ENCODE assay signal across 1 cellular context in genomic region chr1:28235746-28236655, GRCh38.
TF ChIP-seq lines count a peak whose summit lies in the region.

ATP5IF1 (plus strand) TSS chr1:28236124; CDS start chr1:28236184, 60 bp downstream.

TF ChIP-seq in HepG2, 621 proteins besides CTCF, POLR2A, EP300 and RAD21 (continued from another document and continues in another):
- TF ChIP-seq AKNA (CRISPR knock-in tag; IDR thresholded peaks at IDR 0.05; ENCODE audit: borderline replicate concordance): no peak
- TF ChIP-seq ZNF253 (CRISPR knock-in tag; IDR thresholded peaks at IDR 0.05; ENCODE audit: borderline replicate concordance): no peak; the same call in 1 of the 2 replicates
- peak; percentile 81; the same call in 1 of the 2 replicates for TF ChIP-seq KLF6 (CRISPR knock-in tag; IDR thresholded peaks at IDR 0.05)
- TF ChIP-seq, protein P1, sequence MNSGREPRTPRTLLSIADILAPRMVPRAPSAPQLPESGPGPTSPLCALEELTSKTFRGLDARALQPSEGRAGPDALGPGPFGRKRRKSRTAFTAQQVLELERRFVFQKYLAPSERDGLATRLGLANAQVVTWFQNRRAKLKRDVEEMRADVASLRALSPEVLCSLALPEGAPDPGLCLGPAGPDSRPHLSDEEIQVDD (CRISPR knock-in tag; IDR thresholded peaks at IDR 0.05; ENCODE audit: borderline replicate concordance): peak; percentile 90
- peak; percentile 80; the same call in 1 of the 2 replicates for TF ChIP-seq ZNF766 (CRISPR knock-in tag; IDR thresholded peaks at IDR 0.05; ENCODE audit: borderline replicate concordance)
- peak; percentile 85 for TF ChIP-seq CREB3 (CRISPR knock-in tag; IDR thresholded peaks at IDR 0.05)
- TF ChIP-seq, protein P2, sequence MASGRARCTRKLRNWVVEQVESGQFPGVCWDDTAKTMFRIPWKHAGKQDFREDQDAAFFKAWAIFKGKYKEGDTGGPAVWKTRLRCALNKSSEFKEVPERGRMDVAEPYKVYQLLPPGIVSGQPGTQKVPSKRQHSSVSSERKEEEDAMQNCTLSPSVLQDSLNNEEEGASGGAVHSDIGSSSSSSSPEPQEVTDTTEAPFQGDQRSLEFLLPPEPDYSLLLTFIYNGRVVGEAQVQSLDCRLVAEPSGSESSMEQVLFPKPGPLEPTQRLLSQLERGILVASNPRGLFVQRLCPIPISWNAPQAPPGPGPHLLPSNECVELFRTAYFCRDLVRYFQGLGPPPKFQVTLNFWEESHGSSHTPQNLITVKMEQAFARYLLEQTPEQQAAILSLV (CRISPR knock-in tag; IDR thresholded peaks at IDR 0.05; ENCODE audit: borderline replicate concordance): no peak
- TF ChIP-seq, protein P3, sequence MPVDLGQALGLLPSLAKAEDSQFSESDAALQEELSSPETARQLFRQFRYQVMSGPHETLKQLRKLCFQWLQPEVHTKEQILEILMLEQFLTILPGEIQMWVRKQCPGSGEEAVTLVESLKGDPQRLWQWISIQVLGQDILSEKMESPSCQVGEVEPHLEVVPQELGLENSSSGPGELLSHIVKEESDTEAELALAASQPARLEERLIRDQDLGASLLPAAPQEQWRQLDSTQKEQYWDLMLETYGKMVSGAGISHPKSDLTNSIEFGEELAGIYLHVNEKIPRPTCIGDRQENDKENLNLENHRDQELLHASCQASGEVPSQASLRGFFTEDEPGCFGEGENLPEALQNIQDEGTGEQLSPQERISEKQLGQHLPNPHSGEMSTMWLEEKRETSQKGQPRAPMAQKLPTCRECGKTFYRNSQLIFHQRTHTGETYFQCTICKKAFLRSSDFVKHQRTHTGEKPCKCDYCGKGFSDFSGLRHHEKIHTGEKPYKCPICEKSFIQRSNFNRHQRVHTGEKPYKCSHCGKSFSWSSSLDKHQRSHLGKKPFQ (CRISPR knock-in tag; IDR thresholded peaks at IDR 0.05; ENCODE audit: insufficient replicate concordance): no peak
- TF ChIP-seq ZFP41 (CRISPR knock-in tag; IDR thresholded peaks at IDR 0.05; ENCODE audit: borderline replicate concordance): peak; percentile 72; the same call in 1 of the 2 replicates
- no peak for TF ChIP-seq PLSCR1 (CRISPR knock-in tag; IDR thresholded peaks at IDR 0.05; ENCODE audit: borderline replicate concordance)
- TF ChIP-seq ZBTB7A (CRISPR knock-in tag; IDR thresholded peaks at IDR 0.05): no peak
- peak; percentile 65 for TF ChIP-seq TEAD3 (CRISPR knock-in tag; optimal IDR thresholded peaks at IDR 0.05; ENCODE audit: borderline replicate concordance)
- TF ChIP-seq DMTF1 (CRISPR knock-in tag; IDR thresholded peaks at IDR 0.05): peak; percentile 86; the same call in 1 of the 2 replicates
- peak; percentile 44 for TF ChIP-seq MIXL1 (CRISPR knock-in tag; IDR thresholded peaks at IDR 0.05)
- TF ChIP-seq PCBP1 (IDR thresholded peaks at IDR 0.05; ENCODE audit: borderline replicate concordance, low read depth, low read length): 0 out of 2 replicates have a peak, but pooled peaks have one; percentile 55
- peak; percentile 77; the same call in 1 of the 2 replicates for TF ChIP-seq CHCHD3 (CRISPR knock-in tag; IDR thresholded peaks at IDR 0.05)
- TF ChIP-seq, protein P4, sequence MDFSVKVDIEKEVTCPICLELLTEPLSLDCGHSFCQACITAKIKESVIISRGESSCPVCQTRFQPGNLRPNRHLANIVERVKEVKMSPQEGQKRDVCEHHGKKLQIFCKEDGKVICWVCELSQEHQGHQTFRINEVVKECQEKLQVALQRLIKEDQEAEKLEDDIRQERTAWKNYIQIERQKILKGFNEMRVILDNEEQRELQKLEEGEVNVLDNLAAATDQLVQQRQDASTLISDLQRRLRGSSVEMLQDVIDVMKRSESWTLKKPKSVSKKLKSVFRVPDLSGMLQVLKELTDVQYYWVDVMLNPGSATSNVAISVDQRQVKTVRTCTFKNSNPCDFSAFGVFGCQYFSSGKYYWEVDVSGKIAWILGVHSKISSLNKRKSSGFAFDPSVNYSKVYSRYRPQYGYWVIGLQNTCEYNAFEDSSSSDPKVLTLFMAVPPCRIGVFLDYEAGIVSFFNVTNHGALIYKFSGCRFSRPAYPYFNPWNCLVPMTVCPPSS (IDR thresholded peaks at IDR 0.05): no peak
- 0 out of 2 replicates have a peak, but pooled peaks have one; percentile 20 for TF ChIP-seq DMAP1 (CRISPR knock-in tag; IDR thresholded peaks at IDR 0.05)
- TF ChIP-seq MTA1 (CRISPR knock-in tag; IDR thresholded peaks at IDR 0.05; ENCODE audit: borderline replicate concordance): peak; percentile 75
- peak; percentile 79 for TF ChIP-seq ZBTB42 (CRISPR knock-in tag; IDR thresholded peaks at IDR 0.05)
- TF ChIP-seq ZNF160 (CRISPR knock-in tag; IDR thresholded peaks at IDR 0.05): peak; percentile 29; the same call in 1 of the 2 replicates
- no peak for TF ChIP-seq FOXP1 (IDR thresholded peaks at IDR 0.05)
- no peak for TF ChIP-seq FOXP1 (CRISPR knock-in tag; IDR thresholded peaks at IDR 0.05)
- no peak for TF ChIP-seq PTBP1 (IDR thresholded peaks at IDR 0.05; ENCODE audit: low read depth, low read length, poor library complexity, severe bottlenecking)
- no peak for TF ChIP-seq ZNF615 (CRISPR knock-in tag; IDR thresholded peaks at IDR 0.05; ENCODE audit: borderline replicate concordance)
- TF ChIP-seq, protein P5, sequence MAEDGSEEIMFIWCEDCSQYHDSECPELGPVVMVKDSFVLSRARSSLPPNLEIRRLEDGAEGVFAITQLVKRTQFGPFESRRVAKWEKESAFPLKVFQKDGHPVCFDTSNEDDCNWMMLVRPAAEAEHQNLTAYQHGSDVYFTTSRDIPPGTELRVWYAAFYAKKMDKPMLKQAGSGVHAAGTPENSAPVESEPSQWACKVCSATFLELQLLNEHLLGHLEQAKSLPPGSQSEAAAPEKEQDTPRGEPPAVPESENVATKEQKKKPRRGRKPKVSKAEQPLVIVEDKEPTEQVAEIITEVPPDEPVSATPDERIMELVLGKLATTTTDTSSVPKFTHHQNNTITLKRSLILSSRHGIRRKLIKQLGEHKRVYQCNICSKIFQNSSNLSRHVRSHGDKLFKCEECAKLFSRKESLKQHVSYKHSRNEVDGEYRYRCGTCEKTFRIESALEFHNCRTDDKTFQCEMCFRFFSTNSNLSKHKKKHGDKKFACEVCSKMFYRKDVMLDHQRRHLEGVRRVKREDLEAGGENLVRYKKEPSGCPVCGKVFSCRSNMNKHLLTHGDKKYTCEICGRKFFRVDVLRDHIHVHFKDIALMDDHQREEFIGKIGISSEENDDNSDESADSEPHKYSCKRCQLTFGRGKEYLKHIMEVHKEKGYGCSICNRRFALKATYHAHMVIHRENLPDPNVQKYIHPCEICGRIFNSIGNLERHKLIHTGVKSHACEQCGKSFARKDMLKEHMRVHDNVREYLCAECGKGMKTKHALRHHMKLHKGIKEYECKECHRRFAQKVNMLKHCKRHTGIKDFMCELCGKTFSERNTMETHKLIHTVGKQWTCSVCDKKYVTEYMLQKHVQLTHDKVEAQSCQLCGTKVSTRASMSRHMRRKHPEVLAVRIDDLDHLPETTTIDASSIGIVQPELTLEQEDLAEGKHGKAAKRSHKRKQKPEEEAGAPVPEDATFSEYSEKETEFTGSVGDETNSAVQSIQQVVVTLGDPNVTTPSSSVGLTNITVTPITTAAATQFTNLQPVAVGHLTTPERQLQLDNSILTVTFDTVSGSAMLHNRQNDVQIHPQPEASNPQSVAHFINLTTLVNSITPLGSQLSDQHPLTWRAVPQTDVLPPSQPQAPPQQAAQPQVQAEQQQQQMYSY (CRISPR knock-in tag; IDR thresholded peaks at IDR 0.05): 0 out of 2 replicates have a peak, but pooled peaks have one; percentile 69
- TF ChIP-seq ZNF768 (CRISPR knock-in tag; IDR thresholded peaks at IDR 0.05): peak; percentile 75; the same call in 1 of the 2 replicates
- no peak for TF ChIP-seq ZFP62 (CRISPR knock-in tag; IDR thresholded peaks at IDR 0.05)
- no peak for TF ChIP-seq ZNF703 (CRISPR knock-in tag; IDR thresholded peaks at IDR 0.05; ENCODE audit: borderline replicate concordance)
- TF ChIP-seq BCL6 (CRISPR knock-in tag; IDR thresholded peaks at IDR 0.05): no peak
- no peak for TF ChIP-seq HMGA1 (CRISPR knock-in tag; conservative IDR thresholded peaks at IDR 0.05)
- TF ChIP-seq SMARCC2 (IDR thresholded peaks at IDR 0.05): no peak
- no peak for TF ChIP-seq TCF7 (IDR thresholded peaks at IDR 0.05; ENCODE audit: low read depth)
- peak; percentile 97 for TF ChIP-seq SP2 (CRISPR knock-in tag; IDR thresholded peaks at IDR 0.05)
- TF ChIP-seq THAP11 (CRISPR knock-in tag; IDR thresholded peaks at IDR 0.05): peak; percentile 82
- no peak for TF ChIP-seq REST (IDR thresholded peaks at IDR 0.05; ENCODE audit: borderline replicate concordance in 1 of 2, low read depth in 1 of 2, low read length in 2 of 2)
- peak; percentile 89; the same call in 1 of the 2 replicates for TF ChIP-seq SMYD3 (CRISPR knock-in tag; IDR thresholded peaks at IDR 0.05)
- 0 out of 2 replicates have a peak, but pooled peaks have one; percentile 69 for TF ChIP-seq ZSCAN21 (CRISPR knock-in tag; IDR thresholded peaks at IDR 0.05; ENCODE audit: borderline replicate concordance)
